In the genomic region with DNA sequence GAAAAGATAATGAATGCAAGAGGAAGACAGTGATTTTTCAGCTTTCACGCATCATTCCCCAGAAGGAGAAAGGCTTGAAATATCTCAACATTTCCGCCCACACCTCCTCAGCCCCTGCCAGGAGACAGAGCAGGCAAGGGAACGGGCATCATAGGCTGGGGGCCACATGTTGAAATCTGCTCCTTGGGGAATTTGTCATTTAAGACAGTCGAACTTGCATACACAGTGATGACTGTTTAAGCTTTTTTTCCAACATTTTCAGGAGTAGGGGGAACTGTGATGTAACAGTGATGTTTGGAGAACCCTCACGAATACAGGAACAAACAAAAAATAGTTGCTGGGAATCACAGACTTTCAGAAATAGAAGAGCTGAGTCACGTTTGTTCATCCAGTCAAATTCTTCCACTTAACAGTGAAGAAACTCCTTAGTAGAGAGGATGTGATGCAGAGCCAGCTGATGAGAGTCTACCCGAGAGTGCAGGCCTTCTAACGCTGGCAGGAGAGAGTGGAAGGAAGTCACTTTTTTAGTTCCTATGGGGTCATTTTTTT, we compare ENCODE assay signal across 1 cellular context.
A peak's percentile ranks its signal among the peaks of the same experiment; 100 is the strongest.
TF ChIP-seq lines count a peak whose summit lies in the region.

No MANE protein-coding gene starts in this region.

TF ChIP-seq in endothelial cell of umbilical vein, 7 proteins besides CTCF, POLR2A, EP300 and RAD21 (continued from another document):
- TF ChIP-seq EZH2 (IDR thresholded peaks at IDR 0.05; ENCODE audit: borderline replicate concordance, low read depth, low read length, severe bottlenecking) (no peak), GATA2 (IDR thresholded peaks at IDR 0.05; ENCODE audit: insufficient read depth, insufficient read length, low read depth, low read length) (no peak), FOS (IDR thresholded peaks at IDR 0.05; ENCODE audit: borderline replicate concordance, insufficient read depth, low read length) (peak; percentile 48), MYC (IDR thresholded peaks at IDR 0.05; ENCODE audit: low read depth, low read length) (no peak)
